1 cellular context compared by ENCODE assay signal in genomic region chr12:53939141-53940108, GRCh38.
TF ChIP-seq lines count a peak whose summit lies in the region.

No MANE protein-coding gene starts in this region.

TF ChIP-seq in HEK293, 187 proteins besides CTCF, POLR2A, EP300 and RAD21 (continued from another document):
- peak; percentile 90 for TF ChIP-seq HIC1 (tag by site-specific recombination; IDR thresholded peaks at IDR 0.05)
- TF ChIP-seq ZNF398 (tag by site-specific recombination; IDR thresholded peaks at IDR 0.05), result no peak
- TF ChIP-seq ZNF76 (tag by site-specific recombination; IDR thresholded peaks at IDR 0.05; ENCODE audit: borderline replicate concordance, low read depth), result no peak
- 0 out of 2 replicates have a peak, but pooled peaks have one; percentile 5 for TF ChIP-seq ZBTB11 (tag by site-specific recombination; conservative IDR thresholded peaks at IDR 0.05; ENCODE audit: low read depth)
- 0 out of 2 replicates have a peak, but pooled peaks have one; percentile 31 for TF ChIP-seq ZNF513 (tag by site-specific recombination; IDR thresholded peaks at IDR 0.05)
